In genomic region chr3:49889296-49889695, GRCh38 we compare ENCODE assay signal across 31 cellular contexts. TPM values are rescaled to one million over a fixed set of nuclear protein-coding genes. Genes with fewer than 3 reads are reported as not detected.
"Had no signal": no experiment of that assay in that cellular context is flagged by ENCODE, and none has a peak within 500 bp of the region (broad histone marks: within the 10 kb centered on the region; RNA-seq: fewer than 3 reads in every experiment).

No MANE protein-coding gene starts in this region.

- H3K27me3 ChIP-seq: esophagus muscularis mucosa, foreskin keratinocyte, gastrocnemius medialis, heart left ventricle had no signal

- ATAC-seq: activated CD4-positive, alpha-beta T cell treated with anti-CD3 and anti-CD28 coated beads for 36 hours; activated naive CD4-positive, alpha-beta T cell treated with anti-CD3 and anti-CD28 coated beads, Interleukin-2, amount 50 U/mL, for 72 hours; activated T-cell treated with anti-CD3 and anti-CD28 coated beads, Interleukin-2, amount 50 U/mL, for 72 hours; effector memory CD8-positive, alpha-beta T cell; foreskin keratinocyte; gastrocnemius medialis; heart left ventricle; T-helper 17 cell had no signal

- DNase-seq: activated CD4-positive, alpha-beta memory T cell treated with anti-CD3 and anti-CD28 coated beads, Interleukin-2, amount 10 ng/mL, durations not matched to agents 7 days and 5 days; activated CD4-positive, alpha-beta T cell treated with anti-CD3 and anti-CD28 coated beads for 36 hours; activated CD4-positive, alpha-beta T cell treated with anti-CD3 and anti-CD28 coated beads, Interleukin-2, amount 10 ng/mL, durations not matched to agents 24 days and 14 days; activated CD4-positive, CD25-positive, alpha-beta regulatory T cell; activated CD4-positive, CD25-positive, alpha-beta regulatory T cell treated with anti-CD3 and anti-CD28 coated beads, Interleukin-2, amount 50 U/mL, for 72 hours; activated CD8-positive, alpha-beta memory T cell treated with anti-CD3 and anti-CD28 coated beads, Interleukin-2, amount 50 U/mL, for 48 hours; activated gamma-delta T cell; activated naive CD4-positive, alpha-beta T cell; activated naive CD4-positive, alpha-beta T cell treated with anti-CD3 and anti-CD28 coated beads, Interleukin-2, amount 10 ng/mL, durations not matched to agents 7 days and 5 days; activated naive CD8-positive, alpha-beta T cell treated with anti-CD3 and anti-CD28 coated beads, Interleukin-2, amount 10 ng/mL, durations not matched to agents 7 days and 5 days; activated T-cell treated with anti-CD3 and anti-CD28 coated beads for 4 hours; activated T-cell treated with anti-CD3 and anti-CD28 coated beads, Interleukin-2, amount 50 U/mL, for 24 hours; activated T-cell treated with anti-CD3 and anti-CD28 coated beads, Interleukin-2, amount 50 U/mL, for 72 hours; anterior cingulate cortex; caudate nucleus; cortex of kidney; dermis blood vessel endothelial cell; effector CD4-positive, alpha-beta T cell; effector memory CD8-positive, alpha-beta T cell; erythroblast; foreskin keratinocyte; gastrocnemius medialis; glutamatergic neuron; heart left ventricle; T-helper 1 cell; T-helper 17 cell; T1000 had no signal

- H3K4me3 Mint-ChIP-seq: activated CD4-positive, alpha-beta memory T cell treated with anti-CD3 and anti-CD28 coated beads, Interleukin-2, amount 10 ng/mL, durations not matched to agents 7 days and 5 days; activated CD4-positive, alpha-beta T cell treated with anti-CD3 and anti-CD28 coated beads for 36 hours; activated CD4-positive, alpha-beta T cell treated with anti-CD3 and anti-CD28 coated beads, Interleukin-2, amount 10 ng/mL, durations not matched to agents 24 days and 14 days; activated naive CD4-positive, alpha-beta T cell treated with anti-CD3 and anti-CD28 coated beads, Interleukin-2, amount 10 ng/mL, durations not matched to agents 7 days and 5 days; activated naive CD8-positive, alpha-beta T cell treated with anti-CD3 and anti-CD28 coated beads, Interleukin-2, amount 10 ng/mL, durations not matched to agents 7 days and 5 days; activated T-cell treated with anti-CD3 and anti-CD28 coated beads, Interleukin-2, amount 50 U/mL, for 24 hours; activated T-cell treated with anti-CD3 and anti-CD28 coated beads, Interleukin-2, amount 50 U/mL, for 72 hours; effector memory CD8-positive, alpha-beta T cell; T-helper 17 cell; T-helper 2 cell treated with Interferon-gamma antibody and Interleukin-4, amounts not matched to agents 5 μg/mL and 100 μg/mL, for 36 hours had no signal

- H3K4me1 ChIP-seq: esophagus muscularis mucosa, foreskin keratinocyte, gastrocnemius medialis had no signal

- H3K36me3 ChIP-seq: gastrocnemius medialis, heart left ventricle had no signal

- H3K36me3 Mint-ChIP-seq: activated naive CD4-positive, alpha-beta T cell treated with anti-CD3 and anti-CD28 coated beads, Interleukin-2, amount 10 ng/mL, durations not matched to agents 7 days and 5 days; activated naive CD4-positive, alpha-beta T cell treated with anti-CD3 and anti-CD28 coated beads, Interleukin-2, amount 50 U/mL, for 72 hours; activated naive CD8-positive, alpha-beta T cell treated with anti-CD3 and anti-CD28 coated beads, Interleukin-2, amount 10 ng/mL, durations not matched to agents 7 days and 5 days had no signal

- H3K9me3 Mint-ChIP-seq: activated CD4-positive, alpha-beta memory T cell treated with anti-CD3 and anti-CD28 coated beads, Interleukin-2, amount 10 ng/mL, durations not matched to agents 7 days and 5 days; activated CD4-positive, alpha-beta T cell treated with anti-CD3 and anti-CD28 coated beads, Interleukin-2, amount 10 ng/mL, durations not matched to agents 24 days and 14 days; activated naive CD4-positive, alpha-beta T cell treated with anti-CD3 and anti-CD28 coated beads, Interleukin-2, amount 10 ng/mL, durations not matched to agents 7 days and 5 days; activated naive CD4-positive, alpha-beta T cell treated with anti-CD3 and anti-CD28 coated beads, Interleukin-2, amount 50 U/mL, for 72 hours; activated naive CD8-positive, alpha-beta T cell treated with anti-CD3 and anti-CD28 coated beads, Interleukin-2, amount 10 ng/mL, durations not matched to agents 7 days and 5 days; activated T-cell treated with anti-CD3 and anti-CD28 coated beads, Interleukin-2, amount 50 U/mL, for 24 hours; activated T-cell treated with anti-CD3 and anti-CD28 coated beads, Interleukin-2, amount 50 U/mL, for 72 hours; effector memory CD8-positive, alpha-beta T cell; T-helper 2 cell treated with Interferon-gamma antibody and Interleukin-4, amounts not matched to agents 5 μg/mL and 100 μg/mL, for 36 hours had no signal

- H3K4me3 ChIP-seq: esophagus muscularis mucosa, gastrocnemius medialis, heart left ventricle had no signal

- H3K4me1 Mint-ChIP-seq: activated CD4-positive, alpha-beta memory T cell treated with anti-CD3 and anti-CD28 coated beads, Interleukin-2, amount 10 ng/mL, durations not matched to agents 7 days and 5 days; activated CD4-positive, alpha-beta T cell treated with anti-CD3 and anti-CD28 coated beads for 36 hours; activated CD4-positive, alpha-beta T cell treated with anti-CD3 and anti-CD28 coated beads, Interleukin-2, amount 10 ng/mL, durations not matched to agents 24 days and 14 days; activated naive CD4-positive, alpha-beta T cell treated with anti-CD3 and anti-CD28 coated beads, Interleukin-2, amount 10 ng/mL, durations not matched to agents 7 days and 5 days; T-helper 17 cell had no signal

- H3K27ac ChIP-seq: esophagus muscularis mucosa, foreskin keratinocyte, gastrocnemius medialis, heart left ventricle had no signal

- H3K9me3 ChIP-seq: esophagus muscularis mucosa, gastrocnemius medialis, heart left ventricle had no signal

- H3K27me3 Mint-ChIP-seq: activated CD4-positive, alpha-beta memory T cell treated with anti-CD3 and anti-CD28 coated beads, Interleukin-2, amount 10 ng/mL, durations not matched to agents 7 days and 5 days; activated CD4-positive, alpha-beta T cell treated with anti-CD3 and anti-CD28 coated beads for 36 hours; activated CD4-positive, alpha-beta T cell treated with anti-CD3 and anti-CD28 coated beads, Interleukin-2, amount 10 ng/mL, durations not matched to agents 24 days and 14 days; activated naive CD8-positive, alpha-beta T cell treated with anti-CD3 and anti-CD28 coated beads, Interleukin-2, amount 10 ng/mL, durations not matched to agents 7 days and 5 days; activated T-cell treated with anti-CD3 and anti-CD28 coated beads, Interleukin-2, amount 50 U/mL, for 24 hours; effector memory CD8-positive, alpha-beta T cell; T-helper 17 cell had no signal

- H3K27ac Mint-ChIP-seq: activated CD4-positive, alpha-beta memory T cell treated with anti-CD3 and anti-CD28 coated beads, Interleukin-2, amount 10 ng/mL, durations not matched to agents 7 days and 5 days; activated CD4-positive, alpha-beta T cell treated with anti-CD3 and anti-CD28 coated beads for 36 hours; activated CD4-positive, alpha-beta T cell treated with anti-CD3 and anti-CD28 coated beads, Interleukin-2, amount 10 ng/mL, durations not matched to agents 24 days and 14 days; activated naive CD4-positive, alpha-beta T cell treated with anti-CD3 and anti-CD28 coated beads, Interleukin-2, amount 10 ng/mL, durations not matched to agents 7 days and 5 days; activated naive CD8-positive, alpha-beta T cell treated with anti-CD3 and anti-CD28 coated beads, Interleukin-2, amount 10 ng/mL, durations not matched to agents 7 days and 5 days; activated T-cell treated with anti-CD3 and anti-CD28 coated beads, Interleukin-2, amount 50 U/mL, for 24 hours; activated T-cell treated with anti-CD3 and anti-CD28 coated beads, Interleukin-2, amount 50 U/mL, for 72 hours; effector memory CD8-positive, alpha-beta T cell; T-helper 17 cell; T-helper 2 cell treated with Interferon-gamma antibody and Interleukin-4, amounts not matched to agents 5 μg/mL and 100 μg/mL, for 36 hours had no signal

RNA-seq across cellular contexts. Expression of gene CAMKV, which starts 19.6 kb away (rescaled TPM):
- total RNA-seq: activated CD4-positive, alpha-beta memory T cell treated with anti-CD3 and anti-CD28 coated beads, Interleukin-2, amount 10 ng/mL, durations not matched to agents 7 days and 5 days; activated naive CD8-positive, alpha-beta T cell treated with anti-CD3 and anti-CD28 coated beads, Interleukin-2, amount 10 ng/mL, durations not matched to agents 7 days and 5 days; chondrocyte; dermis blood vessel endothelial cell; foreskin keratinocyte; gastrocnemius medialis; heart left ventricle had no signal
- polyA plus RNA-seq: foreskin keratinocyte, heart left ventricle had no signal
